In genomic region chr5:161783297-161783696, GRCh38 we compare ENCODE assay signal across 25 cellular contexts.
"Had no signal": no experiment of that assay in that cellular context is flagged by ENCODE, and none has a peak within 500 bp of the region (broad histone marks: within the 10 kb centered on the region; RNA-seq: fewer than 3 reads in every experiment).

No MANE protein-coding gene starts in this region.

- H3K36me3 ChIP-seq: esophagus muscularis mucosa, gastrocnemius medialis, heart right ventricle, lower lobe of right lung had no signal

- H3K27ac Mint-ChIP-seq: mesothelial cell of epicardium, naive B cell had no signal

- FAIRE-seq: colon, endothelial cell of umbilical vein, islet of Langerhans, keratinocyte had no signal

- H3K4me1 ChIP-seq: esophagus muscularis mucosa, gastrocnemius medialis, heart right ventricle, lower lobe of right lung had no signal

- H3K4me3 Mint-ChIP-seq: mesothelial cell of epicardium, naive B cell had no signal

- H3K27ac ChIP-seq: coronary artery, dorsolateral prefrontal cortex, esophagus muscularis mucosa, foreskin keratinocyte, gastrocnemius medialis, heart right ventricle, lower lobe of right lung had no signal

- H3K4me3 ChIP-seq: coronary artery, dorsolateral prefrontal cortex, esophagus muscularis mucosa, gastrocnemius medialis, heart right ventricle, lower lobe of right lung, mucosa of descending colon had no signal

- H3K4me1 Mint-ChIP-seq: mesothelial cell of epicardium, naive B cell had no signal

- ATAC-seq: foreskin keratinocyte, gastrocnemius medialis, heart right ventricle, left colon, left lobe of liver, left ventricle myocardium superior, lower lobe of right lung, mucosa of descending colon had no signal

- H3K9me3 Mint-ChIP-seq: mesothelial cell of epicardium had no signal

- DNase-seq: dermis blood vessel endothelial cell; dorsolateral prefrontal cortex; effector CD4-positive, alpha-beta T cell; effector memory CD4-positive, alpha-beta T cell; foreskin keratinocyte; gastrocnemius medialis; glutamatergic neuron; head of caudate nucleus; heart right ventricle; hippocampal formation; kidney glomerular epithelial cell; left colon; left ventricle myocardium superior; lower lobe of right lung; mesenchymal stem cell; mucosa of descending colon; naive B cell had no signal

- H3K27me3 ChIP-seq: dorsolateral prefrontal cortex, esophagus muscularis mucosa, foreskin keratinocyte, gastrocnemius medialis, heart right ventricle had no signal

- H3K9me3 ChIP-seq: esophagus muscularis mucosa, gastrocnemius medialis, lower lobe of right lung, mucosa of descending colon had no signal

- H3K36me3 Mint-ChIP-seq: mesothelial cell of epicardium, naive B cell had no signal

- H3K27me3 Mint-ChIP-seq: naive B cell had no signal
